ENCODE assay signal across 10 cellular contexts in genomic region chr9:121261107-121261460, GRCh38. TPM values are rescaled to one million over a fixed set of nuclear protein-coding genes. Genes with fewer than 3 reads are reported as not detected.
A peak's percentile ranks its signal among the peaks of the same experiment; 100 is the strongest.
DNase-seq lines count a peak whose midpoint lies in the region; ATAC-seq and TF ChIP-seq lines count a peak whose summit lies in the region.
"Had no signal": no experiment of that assay in that cellular context is flagged by ENCODE, and none has a peak within 500 bp of the region (broad histone marks: within the 10 kb centered on the region; RNA-seq: fewer than 3 reads in every experiment).

No MANE protein-coding gene starts in this region.

- no peak for TF ChIP-seq EP300 in gastroesophageal sphincter (IDR thresholded peaks at IDR 0.05)

- H3K27me3 ChIP-seq in HAP-1 (ENCODE audit: low read depth) (peaks cover 9% of the 10 kb centered on the region; the same call in 1 of the 2 replicates), SJCRH30 (no peaks in the 10 kb centered on the region), gastroesophageal sphincter (no peaks in the 10 kb centered on the region), rectal smooth muscle tissue (ENCODE audit: control insufficient read depth, insufficient read depth, low read length) (no peaks in the 10 kb centered on the region)

- peak overlapping the region; percentile 65 for H3K27ac ChIP-seq in SJCRH30
- H3K27ac ChIP-seq in gastroesophageal sphincter = peak overlapping the region in 2 of 4 donors; percentile 69 to 73
- H3K27ac ChIP-seq in rectal smooth muscle tissue (ENCODE audit: low read depth, low read length) = peak overlapping the region; percentile 92

- no peak for TF ChIP-seq POLR2A in gastroesophageal sphincter (IDR thresholded peaks at IDR 0.05)
- no peak for TF ChIP-seq POLR2A in GM18505 (IDR thresholded peaks at IDR 0.05; ENCODE audit: borderline replicate concordance, extremely low read depth, insufficient read depth, insufficient read length)

- no peak for TF ChIP-seq CTCF in gastroesophageal sphincter (IDR thresholded peaks at IDR 0.05)

- H3K36me3 ChIP-seq in HAP-1 (replicated peaks) (no peaks in the 10 kb centered on the region), SJCRH30 (no peaks in the 10 kb centered on the region), gastroesophageal sphincter (no peaks in the 10 kb centered on the region), rectal smooth muscle tissue (ENCODE audit: control insufficient read depth, insufficient read depth, low read length) (no peaks in the 10 kb centered on the region)

- no peak overlapping the region for H3K9ac ChIP-seq in rectal smooth muscle tissue (ENCODE audit: low read length)

- peak; percentile 27 to 70 for DNase-seq in HAP-1 (ENCODE audit: low spot score in 2 of 2)
- peak; percentile 95 to 98 for DNase-seq in SJCRH30
- no peak for DNase-seq in NCI-H1105 treated with DMSO at 0.1 percent for 48 hours (lab: John Stamatoyannopoulos, UW)
- DNase-seq: activated T-cell treated with anti-CD3 and anti-CD28 coated beads, Interleukin-2, amount 50 U/mL, for 72 hours had no signal

- 0 to 30% methylated on average over 1 to 2 of the region's 4 CpGs for WGBS in gastroesophageal sphincter (ENCODE audit: low coverage in 1 of 2), 2 donors

- in situ Hi-C loops in HAP-1 (cut with MboI; ENCODE audit: low sequenced_read_pairs) = no loop called here

- H3K9me3 ChIP-seq in HAP-1 = no peaks in the 10 kb centered on the region
- H3K9me3 ChIP-seq in SJCRH30 (replicated peaks) = no peaks in the 10 kb centered on the region
- no peaks in the 10 kb centered on the region for H3K9me3 ChIP-seq in gastroesophageal sphincter

- H3K4me3 ChIP-seq in HAP-1 (no peak overlapping the region), SJCRH30 (peak overlapping the region; percentile 38), gastroesophageal sphincter (no peak overlapping the region), rectal smooth muscle tissue (ENCODE audit: low read length) (no peak overlapping the region)
- H3K4me3 ChIP-seq: GM12878 had no signal

- ATAC-seq in gastroesophageal sphincter (peak; percentile 32), GM18505 (IDR thresholded peaks at IDR 0.05; ENCODE audit: unreplicated experiment) (no peak), HG03095 (IDR thresholded peaks at IDR 0.05; ENCODE audit: unreplicated experiment) (no peak), HG03175 (IDR thresholded peaks at IDR 0.05; ENCODE audit: unreplicated experiment) (no peak)
- ATAC-seq: activated T-cell treated with anti-CD3 and anti-CD28 coated beads, Interleukin-2, amount 50 U/mL, for 72 hours; GM12878 had no signal

- H3K4me1 ChIP-seq in HAP-1 (peaks cover 27% of the 10 kb centered on the region), SJCRH30 (peaks cover 32% of the 10 kb centered on the region), gastroesophageal sphincter (peaks cover 8 to 34% (median 19%) of the 10 kb centered on the region in 3 donors), rectal smooth muscle tissue (ENCODE audit: control insufficient read depth, insufficient read depth, low read length) (peaks cover 27% of the 10 kb centered on the region)

RNA-seq across cellular contexts. Expression of gene GSN, which starts 6.9 kb away (rescaled TPM):
- total RNA-seq in SJCRH30 (2014; rRNA removed; shearing (Covaris generic)) = 43.4 and 44.1 TPM in 2 replicates
- total RNA-seq in gastroesophageal sphincter = 1,000 to 10,000 TPM; 2,362 to 3,466 (median 3,146) TPM

RNA-seq across cellular contexts. Expression of gene RAB14, which starts 59.4 kb away (rescaled TPM):
- 42.9 and 48.6 TPM in 2 replicates for total RNA-seq in SJCRH30 (2014; rRNA removed; shearing (Covaris generic))
- 10 to 100 TPM; 29.7 to 40.2 (median 31.4) TPM for total RNA-seq in gastroesophageal sphincter

Comparison
In these comparisons a context has a peak if more than half of its experiments do, and no peak if none do; other contexts are left out.
1. RNA of gene GSN, which starts 6.9 kb away (total RNA-seq): 2,362 to 3,466 TPM in gastroesophageal sphincter; 43.4 to 44.1 TPM in SJCRH30; every median in the first group is over 10 times any median in the second.